In the genomic region with DNA sequence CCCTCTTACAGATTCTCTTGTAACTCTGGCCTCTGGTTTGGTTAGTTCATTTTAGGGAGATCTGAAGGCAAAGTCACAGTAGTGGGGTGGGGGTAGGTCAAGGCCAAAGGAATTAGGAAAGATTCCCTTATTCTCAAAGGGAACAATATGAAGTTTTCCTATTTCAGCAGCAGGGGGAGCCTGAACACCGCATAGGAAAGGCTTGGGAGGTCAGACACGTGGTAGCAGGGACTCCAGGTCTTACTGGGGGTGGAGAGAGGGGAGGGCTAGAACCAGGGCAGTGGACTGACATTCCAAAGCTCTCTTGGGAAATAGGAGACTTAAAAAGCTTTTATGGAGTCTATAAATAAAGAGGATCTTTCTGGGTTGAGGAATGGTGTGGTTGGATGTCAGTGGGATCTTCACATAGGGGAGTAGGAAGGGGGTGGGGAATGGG, we compare ENCODE assay signal across 1 cellular context.
TF ChIP-seq lines count a peak whose summit lies in the region.

No MANE protein-coding gene starts in this region.

TF ChIP-seq in SK-N-SH, 30 proteins besides CTCF, POLR2A, EP300 and RAD21 (continued from another document):
- TF ChIP-seq, protein P1, sequence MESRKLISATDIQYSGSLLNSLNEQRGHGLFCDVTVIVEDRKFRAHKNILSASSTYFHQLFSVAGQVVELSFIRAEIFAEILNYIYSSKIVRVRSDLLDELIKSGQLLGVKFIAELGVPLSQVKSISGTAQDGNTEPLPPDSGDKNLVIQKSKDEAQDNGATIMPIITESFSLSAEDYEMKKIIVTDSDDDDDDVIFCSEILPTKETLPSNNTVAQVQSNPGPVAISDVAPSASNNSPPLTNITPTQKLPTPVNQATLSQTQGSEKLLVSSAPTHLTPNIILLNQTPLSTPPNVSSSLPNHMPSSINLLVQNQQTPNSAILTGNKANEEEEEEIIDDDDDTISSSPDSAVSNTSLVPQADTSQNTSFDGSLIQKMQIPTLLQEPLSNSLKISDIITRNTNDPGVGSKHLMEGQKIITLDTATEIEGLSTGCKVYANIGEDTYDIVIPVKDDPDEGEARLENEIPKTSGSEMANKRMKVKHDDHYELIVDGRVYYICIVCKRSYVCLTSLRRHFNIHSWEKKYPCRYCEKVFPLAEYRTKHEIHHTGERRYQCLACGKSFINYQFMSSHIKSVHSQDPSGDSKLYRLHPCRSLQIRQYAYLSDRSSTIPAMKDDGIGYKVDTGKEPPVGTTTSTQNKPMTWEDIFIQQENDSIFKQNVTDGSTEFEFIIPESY (IDR thresholded peaks at IDR 0.05; ENCODE audit: borderline replicate concordance, low read depth) = no peak
- TF ChIP-seq POLR2AphosphoS5 (IDR thresholded peaks at IDR 0.05; ENCODE audit: low read depth, low read length) (no peak), EZH2phosphoT487 (IDR thresholded peaks at IDR 0.05; ENCODE audit: borderline replicate concordance, low read depth) (no peak), SMC3 (IDR thresholded peaks at IDR 0.05; ENCODE audit: low read depth, low read length) (peak; percentile 51), SIN3A (IDR thresholded peaks at IDR 0.05; ENCODE audit: borderline replicate concordance, low read depth, low read length) (peak; percentile 75; the same call in 1 of the 2 replicates), TEAD4 (IDR thresholded peaks at IDR 0.05; ENCODE audit: borderline replicate concordance, insufficient read depth) (no peak), FOSL2 (IDR thresholded peaks at IDR 0.05; ENCODE audit: borderline replicate concordance, low read depth) (no peak), JUND (IDR thresholded peaks at IDR 0.05) (no peak), ELF1 (IDR thresholded peaks at IDR 0.05) (no peak), YY1 (IDR thresholded peaks at IDR 0.05; ENCODE audit: low read depth) (no peak), RXRA (IDR thresholded peaks at IDR 0.05; ENCODE audit: borderline replicate concordance, low read depth) (no peak), RCOR1 (IDR thresholded peaks at IDR 0.05; ENCODE audit: low read length) (peak; percentile 49; the same call in 1 of the 2 replicates), CHD2 (IDR thresholded peaks at IDR 0.05; ENCODE audit: low read length, partially characterized antibody) (no peak), TCF12 (IDR thresholded peaks at IDR 0.05) (0 out of 2 replicates have a peak, but pooled peaks have one; percentile 5)
- TF ChIP-seq, protein P2, sequence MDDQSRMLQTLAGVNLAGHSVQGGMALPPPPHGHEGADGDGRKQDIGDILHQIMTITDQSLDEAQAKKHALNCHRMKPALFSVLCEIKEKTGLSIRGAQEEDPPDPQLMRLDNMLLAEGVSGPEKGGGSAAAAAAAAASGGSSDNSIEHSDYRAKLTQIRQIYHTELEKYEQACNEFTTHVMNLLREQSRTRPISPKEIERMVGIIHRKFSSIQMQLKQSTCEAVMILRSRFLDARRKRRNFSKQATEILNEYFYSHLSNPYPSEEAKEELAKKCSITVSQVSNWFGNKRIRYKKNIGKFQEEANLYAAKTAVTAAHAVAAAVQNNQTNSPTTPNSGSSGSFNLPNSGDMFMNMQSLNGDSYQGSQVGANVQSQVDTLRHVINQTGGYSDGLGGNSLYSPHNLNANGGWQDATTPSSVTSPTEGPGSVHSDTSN (IDR thresholded peaks at IDR 0.05) = no peak
- TF ChIP-seq, protein P3, sequence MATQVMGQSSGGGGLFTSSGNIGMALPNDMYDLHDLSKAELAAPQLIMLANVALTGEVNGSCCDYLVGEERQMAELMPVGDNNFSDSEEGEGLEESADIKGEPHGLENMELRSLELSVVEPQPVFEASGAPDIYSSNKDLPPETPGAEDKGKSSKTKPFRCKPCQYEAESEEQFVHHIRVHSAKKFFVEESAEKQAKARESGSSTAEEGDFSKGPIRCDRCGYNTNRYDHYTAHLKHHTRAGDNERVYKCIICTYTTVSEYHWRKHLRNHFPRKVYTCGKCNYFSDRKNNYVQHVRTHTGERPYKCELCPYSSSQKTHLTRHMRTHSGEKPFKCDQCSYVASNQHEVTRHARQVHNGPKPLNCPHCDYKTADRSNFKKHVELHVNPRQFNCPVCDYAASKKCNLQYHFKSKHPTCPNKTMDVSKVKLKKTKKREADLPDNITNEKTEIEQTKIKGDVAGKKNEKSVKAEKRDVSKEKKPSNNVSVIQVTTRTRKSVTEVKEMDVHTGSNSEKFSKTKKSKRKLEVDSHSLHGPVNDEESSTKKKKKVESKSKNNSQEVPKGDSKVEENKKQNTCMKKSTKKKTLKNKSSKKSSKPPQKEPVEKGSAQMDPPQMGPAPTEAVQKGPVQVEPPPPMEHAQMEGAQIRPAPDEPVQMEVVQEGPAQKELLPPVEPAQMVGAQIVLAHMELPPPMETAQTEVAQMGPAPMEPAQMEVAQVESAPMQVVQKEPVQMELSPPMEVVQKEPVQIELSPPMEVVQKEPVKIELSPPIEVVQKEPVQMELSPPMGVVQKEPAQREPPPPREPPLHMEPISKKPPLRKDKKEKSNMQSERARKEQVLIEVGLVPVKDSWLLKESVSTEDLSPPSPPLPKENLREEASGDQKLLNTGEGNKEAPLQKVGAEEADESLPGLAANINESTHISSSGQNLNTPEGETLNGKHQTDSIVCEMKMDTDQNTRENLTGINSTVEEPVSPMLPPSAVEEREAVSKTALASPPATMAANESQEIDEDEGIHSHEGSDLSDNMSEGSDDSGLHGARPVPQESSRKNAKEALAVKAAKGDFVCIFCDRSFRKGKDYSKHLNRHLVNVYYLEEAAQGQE (IDR thresholded peaks at IDR 0.05; ENCODE audit: low read depth, low read length) = no peak
- TF ChIP-seq, protein P4, sequence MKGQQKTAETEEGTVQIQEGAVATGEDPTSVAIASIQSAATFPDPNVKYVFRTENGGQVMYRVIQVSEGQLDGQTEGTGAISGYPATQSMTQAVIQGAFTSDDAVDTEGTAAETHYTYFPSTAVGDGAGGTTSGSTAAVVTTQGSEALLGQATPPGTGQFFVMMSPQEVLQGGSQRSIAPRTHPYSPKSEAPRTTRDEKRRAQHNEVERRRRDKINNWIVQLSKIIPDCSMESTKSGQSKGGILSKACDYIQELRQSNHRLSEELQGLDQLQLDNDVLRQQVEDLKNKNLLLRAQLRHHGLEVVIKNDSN (IDR thresholded peaks at IDR 0.05; ENCODE audit: borderline replicate concordance, low read depth) = peak; percentile 77; the same call in 1 of the 2 replicates
TF ChIP-seq in SK-N-SH: peak in this region for 8.
